Comparison of ENCODE assay signal across 6 cellular contexts in the genomic region with DNA sequence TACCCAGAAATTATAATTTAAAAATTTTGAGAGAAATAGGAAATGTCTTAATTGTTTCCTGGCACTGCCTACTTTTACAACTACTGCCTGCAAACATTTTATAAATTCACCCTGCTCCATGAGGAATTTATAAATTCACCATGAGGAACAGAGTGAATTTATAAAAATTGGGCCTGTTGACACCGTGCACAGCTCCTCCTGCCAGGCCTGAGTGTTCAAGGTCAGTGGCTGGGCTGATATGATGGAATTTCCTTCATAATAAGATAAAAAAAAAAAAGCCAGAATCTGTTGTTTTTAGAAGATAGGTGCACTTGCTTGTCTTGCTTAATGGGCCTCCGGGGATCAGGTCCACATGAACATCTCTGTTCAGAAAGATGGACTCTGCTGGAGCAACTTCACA.
"Had no signal": no experiment of that assay in that cellular context is flagged by ENCODE, and none has a peak within 500 bp of the region (broad histone marks: within the 10 kb centered on the region; RNA-seq: fewer than 3 reads in every experiment).

No MANE protein-coding gene starts in this region.

- H3K4me1 ChIP-seq: HAP-1 had no signal

- H3K36me3 ChIP-seq: HAP-1 had no signal

- ATAC-seq: HCT116 had no signal

- H2AFZ ChIP-seq: GM23248 had no signal

- H3K4me3 ChIP-seq: GM23248, HAP-1 had no signal

- H3K9ac ChIP-seq: GM23248 had no signal

- DNase-seq: GM23248, GOT3, H7, HFFc6 had no signal

- H3K9me3 ChIP-seq: HAP-1 had no signal

- H3K27ac ChIP-seq: GM23248 had no signal
